ENCODE assay signal across 13 cellular contexts in genomic region chr10:126459032-126459831, GRCh38.
DNase-seq lines count a peak whose midpoint lies in the region; ATAC-seq and TF ChIP-seq lines count a peak whose summit lies in the region.
"Had no signal": no experiment of that assay in that cellular context is flagged by ENCODE, and none has a peak within 500 bp of the region (broad histone marks: within the 10 kb centered on the region; RNA-seq: fewer than 3 reads in every experiment).

No MANE protein-coding gene starts in this region.

- H3K4me1 ChIP-seq in cardiac muscle cell (ENCODE audit: low read depth), result no peaks in the 10 kb centered on the region
- H3K4me1 ChIP-seq in right cardiac atrium (ENCODE audit: control insufficient read depth, insufficient read depth, low read length), result no peaks in the 10 kb centered on the region

- no peaks in the 10 kb centered on the region for H3K36me3 ChIP-seq in cardiac muscle cell

- H3K27ac ChIP-seq in cardiac muscle cell, result no peak overlapping the region
- no peak overlapping the region for H3K27ac ChIP-seq in right cardiac atrium (ENCODE audit: low read length)
- H3K27ac ChIP-seq: RWPE1 had no signal

- H3K27me3 ChIP-seq in cardiac muscle cell (no peaks in the 10 kb centered on the region), right cardiac atrium (ENCODE audit: control insufficient read depth, insufficient read depth) (no peaks in the 10 kb centered on the region)

- TF ChIP-seq CTCF in cardiac muscle cell (IDR thresholded peaks at IDR 0.05; ENCODE audit: low read depth, low read length), result peak; percentile 44

- no peaks in the 10 kb centered on the region for H3K9me3 ChIP-seq in cardiac muscle cell (ENCODE audit: low read depth)
- no peaks in the 10 kb centered on the region for H3K9me3 ChIP-seq in right cardiac atrium (ENCODE audit: control insufficient read depth, low read length)

- intact Hi-C loops in right cardiac atrium (cut with DNase I), result no loop called here

- DNase-seq in cardiac muscle cell (ENCODE audit: low read depth in 1 of 2, low spot score in 1 of 2) (peak in 1 of 2 donors; percentile 71), right cardiac atrium (no peak), amniotic epithelial cell (ENCODE audit: low read depth) (peak; percentile 71), glomerular visceral epithelial cell (ENCODE audit: extremely low spot score) (peak; percentile 17), HPDE6-E6E7 (ENCODE audit: extremely low spot score) (no peak), NCI-H1417 treated with DMSO at 0.1 percent for 48 hours (lab: John Stamatoyannopoulos, UW) (no peak), HK-2 (ENCODE audit: unreplicated experiment) (no peak)
- DNase-seq: activated CD8-positive, alpha-beta T cell treated with anti-CD3 and anti-CD28 coated beads, Interleukin-2, amount 10 ng/mL, durations not matched to agents 7 days and 5 days; activated gamma-delta T cell treated with Interleukin-2 at 50 U/mL for 16 hours; NCI-H2227 treated with DMSO at 0.1 percent for 48 hours had no signal

- no peak overlapping the region for H3K4me3 ChIP-seq in cardiac muscle cell
- no peak overlapping the region for H3K4me3 ChIP-seq in right cardiac atrium (ENCODE audit: low read length)
- H3K4me3 ChIP-seq: smooth muscle cell had no signal

- ATAC-seq in right cardiac atrium (no peak), GM18868 (IDR thresholded peaks at IDR 0.05; ENCODE audit: unreplicated experiment) (no peak)
- ATAC-seq: activated CD8-positive, alpha-beta T cell treated with anti-CD3 and anti-CD28 coated beads, Interleukin-2, amount 10 ng/mL, durations not matched to agents 7 days and 5 days had no signal

- 79% methylated on average over 20 of the region's 20 CpGs for WGBS in right cardiac atrium

Comparison
In these comparisons a context has a peak if more than half of its experiments do, and no peak if none do; other contexts are left out.
1. DNase-seq: peak in amniotic epithelial cell (single experiment) and glomerular visceral epithelial cell (single experiment); none in right cardiac atrium (0 of 3), HPDE6-E6E7 (single experiment), NCI-H1417 treated with DMSO at 0.1 percent for 48 hours (single experiment) and HK-2 (single experiment).